ENCODE assay signal across 1 cellular context in the genomic region with DNA sequence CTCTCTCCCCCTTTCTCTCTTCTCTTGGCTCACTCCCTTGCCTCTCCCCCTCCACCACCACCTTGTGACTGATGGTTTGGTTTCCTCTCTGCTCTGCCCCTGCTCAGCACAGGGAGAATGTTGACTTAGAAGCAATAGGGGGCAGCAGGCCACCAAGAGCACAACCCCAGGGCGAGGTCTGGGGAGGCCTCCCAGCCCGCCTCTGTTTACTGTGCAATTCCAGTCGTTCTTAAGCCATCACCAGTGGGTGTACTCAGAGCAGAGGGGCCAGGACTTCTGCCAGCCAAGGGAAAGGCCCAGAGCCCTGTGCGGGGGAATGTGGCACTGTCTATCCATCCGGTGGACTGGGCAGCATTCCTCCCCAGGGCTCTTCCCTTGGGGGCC.
TF ChIP-seq lines count a peak whose summit lies in the region.

No MANE protein-coding gene starts in this region.

TF ChIP-seq in H1, 55 proteins besides CTCF, POLR2A, EP300 and RAD21:
- TF ChIP-seq NANOG (IDR thresholded peaks at IDR 0.05; ENCODE audit: insufficient read depth, low read depth, low read length, poor library complexity, severe bottlenecking) (no peak), HDAC6 (IDR thresholded peaks at IDR 0.05; ENCODE audit: low read depth, low read length) (no peak), ASH2L (IDR thresholded peaks at IDR 0.05; ENCODE audit: low read length) (no peak), POU5F1 (IDR thresholded peaks at IDR 0.05; ENCODE audit: low read depth, low read length) (no peak), KDM4A (IDR thresholded peaks at IDR 0.05; ENCODE audit: low read depth, low read length, severe bottlenecking) (no peak), JUND (IDR thresholded peaks at IDR 0.05; ENCODE audit: low read length) (no peak), SP1 (IDR thresholded peaks at IDR 0.05; ENCODE audit: low read depth, low read length) (no peak), RBBP5 (IDR thresholded peaks at IDR 0.05; ENCODE audit: borderline replicate concordance, low read depth, low read length) (no peak), RXRA (IDR thresholded peaks at IDR 0.05; ENCODE audit: insufficient read depth, low read depth, low read length) (no peak), RFX5 (IDR thresholded peaks at IDR 0.05; ENCODE audit: borderline replicate concordance, low read depth, low read length) (no peak), TAF1 (IDR thresholded peaks at IDR 0.05; ENCODE audit: low read depth, low read length) (no peak), PHF8 (conservative IDR thresholded peaks at IDR 0.05; ENCODE audit: low read depth, low read length) (no peak), GABPA (IDR thresholded peaks at IDR 0.05; ENCODE audit: borderline replicate concordance, insufficient read depth, low read length) (no peak), GTF2F1 (IDR thresholded peaks at IDR 0.05; ENCODE audit: borderline replicate concordance, low read depth, low read length) (no peak), SAP30 (IDR thresholded peaks at IDR 0.05; ENCODE audit: insufficient read depth, insufficient replicate concordance, low read length) (no peak), CEBPB (IDR thresholded peaks at IDR 0.05; ENCODE audit: low read depth, low read length) (no peak), RNF2 (IDR thresholded peaks at IDR 0.05; ENCODE audit: borderline replicate concordance, low read depth, low read length, missing control alignments, poor library complexity, severe bottlenecking) (no peak), KDM1A (IDR thresholded peaks at IDR 0.05; ENCODE audit: borderline replicate concordance, low read length) (no peak)
- TF ChIP-seq, protein P1, sequence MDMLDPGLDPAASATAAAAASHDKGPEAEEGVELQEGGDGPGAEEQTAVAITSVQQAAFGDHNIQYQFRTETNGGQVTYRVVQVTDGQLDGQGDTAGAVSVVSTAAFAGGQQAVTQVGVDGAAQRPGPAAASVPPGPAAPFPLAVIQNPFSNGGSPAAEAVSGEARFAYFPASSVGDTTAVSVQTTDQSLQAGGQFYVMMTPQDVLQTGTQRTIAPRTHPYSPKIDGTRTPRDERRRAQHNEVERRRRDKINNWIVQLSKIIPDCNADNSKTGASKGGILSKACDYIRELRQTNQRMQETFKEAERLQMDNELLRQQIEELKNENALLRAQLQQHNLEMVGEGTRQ (IDR thresholded peaks at IDR 0.05; ENCODE audit: low read length) = no peak
